In genomic region chr4:177405508-177405907, GRCh38 we compare ENCODE assay signal across 1 cellular context.
TF ChIP-seq lines count a peak whose summit lies in the region.

No MANE protein-coding gene starts in this region.

TF ChIP-seq in IMR-90, 13 proteins besides CTCF, POLR2A, EP300 and RAD21:
- TF ChIP-seq MAFK (IDR thresholded peaks at IDR 0.05; ENCODE audit: low read depth, low read length), result peak; percentile 67
- TF ChIP-seq FOS (IDR thresholded peaks at IDR 0.05; ENCODE audit: low read depth, low read length), result no peak
TF ChIP-seq in IMR-90: peak in this region for 1.
